Comparison of ENCODE assay signal across 8 cellular contexts in the genomic region with DNA sequence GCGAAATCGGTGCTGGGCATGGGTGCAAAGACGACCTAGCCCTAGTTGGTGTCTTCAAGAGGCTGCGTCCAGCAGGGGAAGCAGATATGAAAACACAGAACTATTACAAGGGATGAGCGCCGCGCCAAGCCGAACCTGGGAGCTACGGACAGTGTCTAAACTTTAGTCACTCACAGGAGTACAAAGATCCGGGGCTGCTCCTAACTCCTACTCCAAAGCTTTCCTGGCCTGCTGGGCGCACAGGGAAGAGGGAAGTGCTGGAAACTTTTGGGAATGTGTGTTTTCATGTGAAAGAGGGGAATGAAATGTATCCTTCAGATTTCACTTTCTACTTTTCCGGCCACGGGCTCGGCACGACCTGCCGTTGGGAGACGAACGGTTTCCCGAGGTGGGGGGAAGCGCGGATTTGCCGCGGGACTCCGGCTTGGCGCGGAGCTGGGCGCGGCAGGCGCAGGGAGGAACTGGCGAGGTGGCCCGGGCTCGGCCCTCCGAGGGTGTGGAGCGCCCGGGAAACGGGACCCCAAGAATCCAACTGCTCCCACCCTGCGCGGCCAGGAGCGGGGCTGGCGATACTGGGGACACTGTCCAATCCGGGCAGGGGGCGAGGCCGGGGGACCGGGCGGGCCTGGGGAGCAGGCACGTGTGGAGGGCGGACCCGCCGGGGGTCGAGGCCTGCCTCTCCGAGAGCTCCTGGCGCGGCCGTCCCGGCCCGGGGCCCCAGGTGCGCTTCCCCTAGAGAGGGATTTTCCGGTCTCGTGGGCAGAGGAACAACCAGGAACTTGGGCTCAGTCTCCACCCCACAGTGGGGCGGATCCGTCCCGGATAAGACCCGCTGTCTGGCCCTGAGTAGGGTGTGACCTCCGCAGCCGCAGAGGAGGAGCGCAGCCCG. TPM values are rescaled to one million over a fixed set of nuclear protein-coding genes. Genes with fewer than 3 reads are reported as not detected.
DNase-seq lines count a peak whose midpoint lies in the region; ATAC-seq and TF ChIP-seq lines count a peak whose summit lies in the region.

TSS of gene ANXA4 (plus strand) at position 854 of the 889 bp plus-strand sequence. CDS start 39,432 bp downstream, outside the sequence.

- TF ChIP-seq CTCF in retinal pigment epithelial cell (conservative IDR thresholded peaks at IDR 0.05; ENCODE audit: low read depth, low read length), result no peak

- WGBS in right cardiac atrium, result under 1% methylated on average over 67 of the region's 67 CpGs

- H3K27me3 ChIP-seq in right cardiac atrium (ENCODE audit: control insufficient read depth, insufficient read depth), result no peaks in the 10 kb centered on the region

- intact Hi-C loops in T-helper 1 cell treated with Interleukin-12 subunit alpha and Interleukin-12 subunit beta and Interleukin-4 antibody, amounts not matched to agents 30 ng/mL and 1 ng/mL, for 36 hours (cut with micrococcal nuclease), result loop anchor here (1.0 to 10.0 kb wide), 9 partner anchors 15 to 561 kb away; partner anchors contain the start of genes FAM136A, SNRNP27 and TIA1
- intact Hi-C loops in right cardiac atrium (cut with DNase I), result loop anchor here in 1 of 4 donors (10.0 kb wide), 1 partner anchor 53 kb away; no protein-coding TSS in a partner anchor

- DNase-seq in G401 (ENCODE audit: low spot score), result peak; percentile 41
- DNase-seq in KG1 (lab: John Stamatoyannopoulos, UW), result peak; percentile 11
- DNase-seq in amniotic stem cell (lab: John Stamatoyannopoulos, UW), result peak; percentile 66
- DNase-seq in right cardiac atrium, result peak; percentile 83 to 94 (median 88)
- peak; percentile 26 for DNase-seq in retinal pigment epithelial cell (ENCODE audit: low read depth)
- DNase-seq in NCI-H446 treated with DMSO at 0.1 percent for 48 hours (lab: John Stamatoyannopoulos, UW), result no peak

- H3K9me3 ChIP-seq in right cardiac atrium (ENCODE audit: control insufficient read depth, low read length), result no peaks in the 10 kb centered on the region

- H3K4me1 ChIP-seq in right cardiac atrium (ENCODE audit: control insufficient read depth, insufficient read depth, low read length), result peaks cover 2% of the 10 kb centered on the region

- H3K4me3 ChIP-seq in right cardiac atrium (ENCODE audit: low read length) (peak within 1 kb of the TSS; percentile 81), retinal pigment epithelial cell (ENCODE audit: low read length) (peak within 1 kb of the TSS; percentile 72)

- ATAC-seq in GM21737 (IDR thresholded peaks at IDR 0.05; ENCODE audit: unreplicated experiment) (peak; percentile 83), right cardiac atrium (peak; percentile 95 to 97)

- peak within 1 kb of the TSS; percentile 22 for H3K27ac ChIP-seq in right cardiac atrium (ENCODE audit: low read length)

- in situ Hi-C loops in G401 (cut with HindIII; ENCODE audit: low sequenced_read_pairs), result no loop called here

RNA-seq across cellular contexts. Expression of gene ANXA4, which starts in this region (rescaled TPM):
- 64.8 and 85.8 TPM in 2 replicates for total RNA-seq in G401 (2014; rRNA removed; shearing (Covaris generic))
- 67.1 and 69.9 TPM in 2 replicates for total RNA-seq in T-helper 1 cell treated with Interleukin-12 subunit alpha and Interleukin-12 subunit beta and Interleukin-4 antibody, amounts not matched to agents 30 ng/mL and 1 ng/mL, for 36 hours
- total RNA-seq in right cardiac atrium, result 10 to 100 TPM; 27.1 to 43.7 (median 33.9) TPM
- 15.4 TPM for polyA plus RNA-seq in right cardiac atrium
